Comparison of ENCODE assay signal across 10 cellular contexts in the genomic region with DNA sequence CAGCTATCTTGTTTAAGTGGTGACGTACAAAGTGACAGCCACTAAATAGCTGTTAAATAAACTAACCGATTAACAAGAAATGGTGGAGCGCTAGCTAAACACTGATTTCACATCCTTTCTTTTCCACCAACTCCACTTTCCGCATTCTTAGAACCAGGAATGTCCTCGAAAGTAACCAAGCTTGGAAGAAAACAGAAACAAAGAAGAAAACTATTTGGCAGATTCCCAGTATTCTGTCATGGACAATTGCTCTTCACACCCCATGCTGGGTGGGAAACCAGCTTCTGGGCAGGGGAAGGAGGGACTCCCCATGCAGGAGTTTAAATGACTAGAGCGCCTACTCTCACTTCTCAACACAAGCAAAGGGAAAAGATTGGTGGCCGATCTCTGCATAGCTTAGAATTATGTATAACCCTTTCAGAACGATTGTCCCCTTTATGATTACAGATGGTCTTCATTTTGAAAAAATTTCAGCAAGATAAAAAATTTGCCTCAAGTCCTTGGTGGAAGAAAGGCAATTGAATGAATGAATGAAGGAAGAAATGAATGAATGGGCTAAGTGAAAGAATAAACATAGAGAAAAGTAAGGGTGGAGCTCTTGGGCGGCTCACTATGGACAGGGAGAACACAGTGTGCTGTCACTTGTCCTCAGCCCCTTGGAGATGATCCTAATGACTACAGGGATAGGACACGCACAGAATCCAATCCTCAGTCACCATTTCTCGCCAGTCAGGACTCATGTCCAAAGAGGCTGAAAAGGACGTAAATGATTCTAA.
A peak's percentile ranks its signal among the peaks of the same experiment; 100 is the strongest.
DNase-seq lines count a peak whose midpoint lies in the region; ATAC-seq, FAIRE-seq and TF ChIP-seq lines count a peak whose summit lies in the region.
"Had no signal": no experiment of that assay in that cellular context is flagged by ENCODE, and none has a peak within 500 bp of the region (broad histone marks: within the 10 kb centered on the region; RNA-seq: fewer than 3 reads in every experiment).

No MANE protein-coding gene starts in this region.

- H3K36me3 ChIP-seq in stomach = no peaks in the 10 kb centered on the region

- H3K27ac Mint-ChIP-seq in activated CD4-positive, alpha-beta T cell treated with anti-CD3 and anti-CD28 coated beads, Interleukin-2, amount 10 ng/mL, durations not matched to agents 7 days and 5 days = peak overlapping the region; percentile 98
- peak overlapping the region; percentile 89 to 97 (median 95) for H3K27ac Mint-ChIP-seq in immature natural killer cell

- no peaks in the 10 kb centered on the region for H3K9me3 ChIP-seq in stomach

- H3K27me3 ChIP-seq in stomach = no peaks in the 10 kb centered on the region

- no peak for DNase-seq in activated CD4-positive, alpha-beta T cell treated with anti-CD3 and anti-CD28 coated beads, Interleukin-2, amount 10 ng/mL, durations not matched to agents 7 days and 5 days
- no peak for DNase-seq in activated CD4-positive, alpha-beta T cell treated with anti-CD3 and anti-CD28 coated beads for 1 hour
- peak; percentile 81 for DNase-seq in RCC 7860 (ENCODE audit: low spot score)
- no peak for DNase-seq in immature natural killer cell
- no peak for DNase-seq in stomach
- no peak for DNase-seq in ecto neural progenitor cell (ENCODE audit: low spot score)
- DNase-seq in HPDE6-E6E7 (ENCODE audit: extremely low spot score) = no peak
- DNase-seq: NCI-H1092, NCI-H82 had no signal

- TF ChIP-seq EP300 in stomach (IDR thresholded peaks at IDR 0.05) = no peak

- peaks cover 14% of the 10 kb centered on the region for H3K9me3 Mint-ChIP-seq in activated CD4-positive, alpha-beta T cell treated with anti-CD3 and anti-CD28 coated beads, Interleukin-2, amount 10 ng/mL, durations not matched to agents 7 days and 5 days
- no peaks in the 10 kb centered on the region for H3K9me3 Mint-ChIP-seq in immature natural killer cell

- TF ChIP-seq CTCF in stomach (IDR thresholded peaks at IDR 0.05) = no peak

- peak overlapping the region; percentile 88 for H3K4me3 Mint-ChIP-seq in activated CD4-positive, alpha-beta T cell treated with anti-CD3 and anti-CD28 coated beads, Interleukin-2, amount 10 ng/mL, durations not matched to agents 7 days and 5 days
- peak overlapping the region; percentile 81 to 99 (median 95) for H3K4me3 Mint-ChIP-seq in immature natural killer cell

- POLR2A ChIA-PET in activated CD4-positive, alpha-beta T cell treated with anti-CD3 and anti-CD28 coated beads, Interleukin-2, amount 10 ng/mL, durations not matched to agents 7 days and 5 days (lab: Charles Lee) = interaction anchor here (1.2 kb wide), 1 partner anchor 14 kb away, joined by 4 read pairs; no protein-coding TSS in a partner anchor

- CTCF ChIA-PET in activated CD4-positive, alpha-beta T cell treated with anti-CD3 and anti-CD28 coated beads, Interleukin-2, amount 10 ng/mL, durations not matched to agents 7 days and 5 days (lab: Charles Lee) = interaction anchor here (1.0 to 2.8 kb wide), 6 partner anchors 11 to 26 kb away, joined by 3 to 18 read pairs (median 3); no protein-coding TSS in a partner anchor

- H3K4me1 ChIP-seq in stomach = no peaks in the 10 kb centered on the region

- H3K27me3 Mint-ChIP-seq in activated CD4-positive, alpha-beta T cell treated with anti-CD3 and anti-CD28 coated beads, Interleukin-2, amount 10 ng/mL, durations not matched to agents 7 days and 5 days = no peaks in the 10 kb centered on the region
- peaks cover 0 to 4% (median 0%) of the 10 kb centered on the region in 3 donors for H3K27me3 Mint-ChIP-seq in immature natural killer cell (ENCODE audit: low read depth in 3 of 3)

- peak overlapping the region in 3 of 4 donors; percentile 17 to 33 (median 23) for H3K4me3 ChIP-seq in stomach

- H3K36me3 Mint-ChIP-seq in activated CD4-positive, alpha-beta T cell treated with anti-CD3 and anti-CD28 coated beads, Interleukin-2, amount 10 ng/mL, durations not matched to agents 7 days and 5 days (ENCODE audit: low read depth) = peaks cover 42% of the 10 kb centered on the region
- H3K36me3 Mint-ChIP-seq in immature natural killer cell = peaks cover 9 to 22% (median 15%) of the 10 kb centered on the region in 3 donors

- no peak for ATAC-seq in HG03460 (IDR thresholded peaks at IDR 0.05; ENCODE audit: unreplicated experiment)

- intact Hi-C loops in stomach (cut with DNase I; ENCODE audit: low total_unique reads) = no loop called here

- H3K4me1 Mint-ChIP-seq in activated CD4-positive, alpha-beta T cell treated with anti-CD3 and anti-CD28 coated beads, Interleukin-2, amount 10 ng/mL, durations not matched to agents 7 days and 5 days = peaks cover 54% of the 10 kb centered on the region
- peaks cover 63 to 67% of the 10 kb centered on the region in 2 donors for H3K4me1 Mint-ChIP-seq in immature natural killer cell

- H3K27ac ChIP-seq in stomach = peak overlapping the region in 4 of 5 donors; percentile 52 to 82 (median 66)

- TF ChIP-seq POLR2A in stomach (IDR thresholded peaks at IDR 0.05) = no peak

- WGBS in stomach, 5 donors = 85 to 94% (median 91%) methylated on average over 12 of the region's 12 CpGs

- FAIRE-seq in RCC 7860 (lab: Jason Lieb, UNC) = peak; percentile 90
